25 cellular contexts compared by ENCODE assay signal in the genomic region with DNA sequence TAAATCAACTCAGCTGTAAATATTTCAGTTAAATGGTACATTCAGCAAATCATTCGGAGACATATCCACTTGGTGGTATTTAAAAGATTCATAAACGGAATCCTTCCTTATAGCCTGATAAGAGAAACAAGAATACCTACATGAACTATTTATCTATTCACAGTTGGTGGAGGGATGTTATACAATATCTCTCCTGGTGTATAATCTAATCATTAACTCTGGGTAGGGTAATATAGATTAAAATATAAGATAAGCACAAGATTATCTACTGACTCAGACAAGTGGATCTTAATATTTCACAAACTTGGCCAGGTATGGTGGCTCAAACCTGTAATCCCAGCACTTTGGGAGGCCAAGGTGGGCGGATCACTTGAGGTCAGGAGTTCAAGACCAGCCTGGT.
DNase-seq lines count a peak whose midpoint lies in the region; ATAC-seq and TF ChIP-seq lines count a peak whose summit lies in the region.
"Had no signal": no experiment of that assay in that cellular context is flagged by ENCODE, and none has a peak within 500 bp of the region (broad histone marks: within the 10 kb centered on the region; RNA-seq: fewer than 3 reads in every experiment).

No MANE protein-coding gene starts in this region.

- peaks cover 47% of the 10 kb centered on the region for H3K36me3 Mint-ChIP-seq in T-helper 2 cell treated with Interferon-gamma antibody and Interleukin-4, amounts not matched to agents 5 μg/mL and 100 μg/mL, for 36 hours (ENCODE audit: low read depth)
- peaks cover 22% of the 10 kb centered on the region for H3K36me3 Mint-ChIP-seq in CD4-positive, CD25-positive, alpha-beta regulatory T cell

- H3K27me3 ChIP-seq in CD4-positive, CD25-positive, alpha-beta regulatory T cell (ENCODE audit: control insufficient read depth, insufficient read depth, low read length), result no peaks in the 10 kb centered on the region
- H3K27me3 ChIP-seq in Peyer's patch, result no peaks in the 10 kb centered on the region
- H3K27me3 ChIP-seq in upper lobe of right lung, result no peaks in the 10 kb centered on the region
- H3K27me3 ChIP-seq: gastroesophageal sphincter, vagina had no signal

- peaks cover 12% of the 10 kb centered on the region for H3K36me3 ChIP-seq in CD4-positive, CD25-positive, alpha-beta regulatory T cell (ENCODE audit: control insufficient read depth, insufficient read depth, low read length)
- H3K36me3 ChIP-seq in Peyer's patch (no peaks in the 10 kb centered on the region), upper lobe of right lung (no peaks in the 10 kb centered on the region)
- H3K36me3 ChIP-seq: gastroesophageal sphincter, thoracic aorta, vagina had no signal

- peak overlapping the region; percentile 45 for H3K27ac ChIP-seq in CD4-positive, CD25-positive, alpha-beta regulatory T cell (ENCODE audit: insufficient read depth, low read length, poor library complexity, severe bottlenecking)
- H3K27ac ChIP-seq in Peyer's patch (peak overlapping the region in 3 of 4 donors; percentile 32 to 62 (median 45)), RWPE1 (no peak overlapping the region), upper lobe of right lung (no peak overlapping the region)
- H3K27ac ChIP-seq: 22Rv1, gastroesophageal sphincter, psoas muscle, thoracic aorta, vagina had no signal

- H3K4me3 Mint-ChIP-seq in T-helper 2 cell treated with Interferon-gamma antibody and Interleukin-4, amounts not matched to agents 5 μg/mL and 100 μg/mL, for 36 hours, result no peak overlapping the region
- peak overlapping the region in 1 of 4 donors; percentile 27 for H3K4me3 Mint-ChIP-seq in CD4-positive, CD25-positive, alpha-beta regulatory T cell

- DNase-seq in T-helper 2 cell treated with Interferon-gamma antibody and Interleukin-4, amounts not matched to agents 5 μg/mL and 100 μg/mL, for 36 hours (ENCODE audit: low spot score), result no peak
- DNase-seq in T-helper 2 cell (no peak), Peyer's patch (no peak), left colon (no peak), RWPE1 (ENCODE audit: low spot score) (no peak), upper lobe of right lung (no peak)
- no peak for DNase-seq in CD4-positive, CD25-positive, alpha-beta regulatory T cell
- DNase-seq: central memory CD4-positive, alpha-beta T cell; DMS53; hippocampal formation; mesenchymal stem cell; NCI-H1105; NCI-H187 treated with DMSO at 0.1 percent for 48 hours; NCI-H524 treated with DMSO at 0.1 percent for 48 hours; nucleus accumbens; psoas muscle; stimulated activated naive CD4-positive, alpha-beta T cell treated with Interleukin-2 at 50 U/mL for 16 hours; T-helper 1 cell had no signal

- peak overlapping the region; percentile 53 for H3K4me3 ChIP-seq in CD4-positive, CD25-positive, alpha-beta regulatory T cell (ENCODE audit: low read depth, low read length)
- no peak overlapping the region for H3K4me3 ChIP-seq in Peyer's patch
- H3K4me3 ChIP-seq in upper lobe of right lung, result no peak overlapping the region
- H3K4me3 ChIP-seq: gastroesophageal sphincter, psoas muscle, thoracic aorta, vagina had no signal

- no peaks in the 10 kb centered on the region for H3K9me3 ChIP-seq in CD4-positive, CD25-positive, alpha-beta regulatory T cell (ENCODE audit: control insufficient read depth in 2 of 2, low read length in 2 of 2)
- H3K9me3 ChIP-seq in Peyer's patch (no peaks in the 10 kb centered on the region), upper lobe of right lung (no peaks in the 10 kb centered on the region)
- H3K9me3 ChIP-seq: gastroesophageal sphincter, psoas muscle, thoracic aorta, vagina had no signal

- no peak for ATAC-seq in CD4-positive, CD25-positive, alpha-beta regulatory T cell (ENCODE audit: low read depth in 2 of 2)
- ATAC-seq in left colon, result peak; percentile 83
- no peak for ATAC-seq in HG03108 (IDR thresholded peaks at IDR 0.05; ENCODE audit: unreplicated experiment)
- ATAC-seq in upper lobe of right lung, result no peak
- ATAC-seq: activated CD4-positive, CD25-positive, alpha-beta regulatory T cell treated with anti-CD3 and anti-CD28 coated beads, Interleukin-2, amount 50 U/mL, for 24 hours; gastroesophageal sphincter; psoas muscle had no signal

- peaks cover 45% of the 10 kb centered on the region for H3K4me1 ChIP-seq in CD4-positive, CD25-positive, alpha-beta regulatory T cell (ENCODE audit: control insufficient read depth, insufficient read depth, low read length, poor library complexity, severe bottlenecking)
- H3K4me1 ChIP-seq in Peyer's patch (peaks cover 0 to 12% (median 0%) of the 10 kb centered on the region in 4 donors), upper lobe of right lung (no peaks in the 10 kb centered on the region)
- H3K4me1 ChIP-seq: gastroesophageal sphincter, psoas muscle had no signal

- POLR2A ChIA-PET in RWPE1 (lab: Yijun Ruan, JAX; ENCODE audit: low non-redundant PET), result no interaction called here

- TF ChIP-seq POLR2A in Peyer's patch (IDR thresholded peaks at IDR 0.05), result no peak

- CTCF ChIA-PET in RWPE1 (lab: Yijun Ruan, JAX), result no interaction called here

- peaks cover 66% of the 10 kb centered on the region for H3K4me1 Mint-ChIP-seq in T-helper 2 cell treated with Interferon-gamma antibody and Interleukin-4, amounts not matched to agents 5 μg/mL and 100 μg/mL, for 36 hours (ENCODE audit: low read depth)
- H3K4me1 Mint-ChIP-seq in CD4-positive, CD25-positive, alpha-beta regulatory T cell, result peaks cover 13 to 75% (median 57%) of the 10 kb centered on the region in 4 donors

- intact Hi-C loops in left colon (cut with DNase I, micrococcal nuclease), result no loop called here
- intact Hi-C loops in upper lobe of right lung (cut with DNase I), result no loop called here

- H3K9me3 Mint-ChIP-seq in T-helper 2 cell treated with Interferon-gamma antibody and Interleukin-4, amounts not matched to agents 5 μg/mL and 100 μg/mL, for 36 hours, result no peaks in the 10 kb centered on the region
- peaks cover 0 to 1% (median 0%) of the 10 kb centered on the region in 7 donors for H3K9me3 Mint-ChIP-seq in CD4-positive, CD25-positive, alpha-beta regulatory T cell

- H3K27me3 Mint-ChIP-seq in T-helper 2 cell treated with Interferon-gamma antibody and Interleukin-4, amounts not matched to agents 5 μg/mL and 100 μg/mL, for 36 hours (ENCODE audit: low read depth), result no peaks in the 10 kb centered on the region
- H3K27me3 Mint-ChIP-seq in CD4-positive, CD25-positive, alpha-beta regulatory T cell, result no peaks in the 10 kb centered on the region
- H3K27me3 Mint-ChIP-seq: IgD-negative memory B cell had no signal

- peak overlapping the region; percentile 10 for H3K27ac Mint-ChIP-seq in T-helper 2 cell treated with Interferon-gamma antibody and Interleukin-4, amounts not matched to agents 5 μg/mL and 100 μg/mL, for 36 hours
- no peak overlapping the region for H3K27ac Mint-ChIP-seq in CD4-positive, CD25-positive, alpha-beta regulatory T cell

- TF ChIP-seq CTCF in Peyer's patch (IDR thresholded peaks at IDR 0.05) (no peak), RWPE1 (conservative IDR thresholded peaks at IDR 0.05; ENCODE audit: low read depth) (no peak), upper lobe of right lung (IDR thresholded peaks at IDR 0.05) (no peak)

Comparison
In these comparisons a context has a peak if more than half of its experiments do, and no peak if none do; other contexts are left out.
1. H3K27ac ChIP-seq: peak in CD4-positive, CD25-positive, alpha-beta regulatory T cell (single experiment) and Peyer's patch (3 of 4); none in RWPE1 (single experiment) and upper lobe of right lung (single experiment).